12 cellular contexts compared by ENCODE assay signal in genomic region chr15:66751579-66751978, GRCh38. TPM values are rescaled to one million over a fixed set of nuclear protein-coding genes. Genes with fewer than 3 reads are reported as not detected.
DNase-seq lines count a peak whose midpoint lies in the region; ATAC-seq, FAIRE-seq and TF ChIP-seq lines count a peak whose summit lies in the region.
"Had no signal": no experiment of that assay in that cellular context is flagged by ENCODE, and none has a peak within 500 bp of the region (broad histone marks: within the 10 kb centered on the region; RNA-seq: fewer than 3 reads in every experiment).

No MANE protein-coding gene starts in this region.

- TF ChIP-seq POLR2A in GM12891 (IDR thresholded peaks at IDR 0.05; ENCODE audit: low read depth, low read length), result no peak

- H3K4me1 ChIP-seq in adipocyte (ENCODE audit: control insufficient read depth, insufficient read depth, low read length) (peaks cover 84% of the 10 kb centered on the region), osteoblast (ENCODE audit: insufficient read depth, low read length) (peaks cover 63% of the 10 kb centered on the region)

- H3K9ac ChIP-seq in adipocyte (ENCODE audit: low read length), result peak overlapping the region; percentile 16

- ATAC-seq in HG02678 (IDR thresholded peaks at IDR 0.05; ENCODE audit: unreplicated experiment), result no peak

- peaks cover 43% of the 10 kb centered on the region for H3K36me3 ChIP-seq in adipocyte (ENCODE audit: control insufficient read depth, insufficient read depth, low read length, severe bottlenecking)
- H3K36me3 ChIP-seq in osteoblast (ENCODE audit: insufficient read depth, low read length), result peaks cover 35% of the 10 kb centered on the region
- H3K36me3 ChIP-seq: esophagus squamous epithelium, uterus had no signal

- H3K4me2 ChIP-seq in osteoblast (ENCODE audit: insufficient read depth, low read length), result peak overlapping the region; percentile 23

- DNase-seq in NCI-H748 (lab: John Stamatoyannopoulos, UW; ENCODE audit: unreplicated experiment) (peak; percentile 15), NCI-H748 treated with DMSO at 0.1 percent for 48 hours (lab: John Stamatoyannopoulos, UW) (no peak), LoVo (ENCODE audit: low spot score) (peak; percentile 73), adipocyte (ENCODE audit: low read depth) (no peak), osteoblast (ENCODE audit: insufficient read length, low spot score, missing footprints) (no peak), GM12891 (ENCODE audit: insufficient read length, low spot score) (no peak)
- no peak for DNase-seq in stimulated activated CD4-positive, alpha-beta T cell treated with anti-CD3 and anti-CD28 coated beads, Interleukin-1b, Interleukin-23, amount 100 ng/mL, for 48 hours
- DNase-seq: activated naive CD4-positive, alpha-beta T cell; esophagus squamous epithelium; stimulated activated CD4-positive, alpha-beta T cell treated with anti-CD3 and anti-CD28 coated beads, Interleukin-2, amount 100 ng/mL, for 24 hours; uterus had no signal

- H3K4me3 ChIP-seq in adipocyte (ENCODE audit: low read length), result no peak overlapping the region
- H3K4me3 ChIP-seq in osteoblast (ENCODE audit: insufficient read depth, low read length), result no peak overlapping the region
- H3K4me3 ChIP-seq: esophagus squamous epithelium, uterus had no signal

- TF ChIP-seq CTCF in osteoblast (IDR thresholded peaks at IDR 0.05; ENCODE audit: extremely low read depth, low read depth, low read length), result no peak

- peaks cover 44% of the 10 kb centered on the region for H4K20me1 ChIP-seq in osteoblast (ENCODE audit: insufficient read depth, low read length)

- H3K27ac ChIP-seq in osteoblast (ENCODE audit: low read depth, low read length), result peak overlapping the region; percentile 39

- H3K27me3 ChIP-seq in adipocyte (replicated peaks; ENCODE audit: control insufficient read depth, insufficient read depth, low read length), result no peaks in the 10 kb centered on the region
- H3K27me3 ChIP-seq in osteoblast (ENCODE audit: insufficient read depth, low read length), result no peaks in the 10 kb centered on the region
- H3K27me3 ChIP-seq: uterus had no signal

- no peak overlapping the region for H2AFZ ChIP-seq in osteoblast (ENCODE audit: low read length)

- H3K9me3 ChIP-seq in adipocyte (ENCODE audit: control insufficient read depth, low read length) (peaks cover 4% of the 10 kb centered on the region), osteoblast (ENCODE audit: low read depth, low read length) (peaks cover 6% of the 10 kb centered on the region)

- no peak for FAIRE-seq in GM12891 (lab: Jason Lieb, UNC)

- peaks cover 94% of the 10 kb centered on the region for H3K79me2 ChIP-seq in osteoblast (ENCODE audit: insufficient read depth, low read length)

TF ChIP-seq in GM12891, 5 proteins besides CTCF, POLR2A, EP300 and RAD21:
- TF ChIP-seq TAF1 (IDR thresholded peaks at IDR 0.05; ENCODE audit: low read depth, low read length) (no peak), POU2F2 (IDR thresholded peaks at IDR 0.05; ENCODE audit: low read depth, low read length) (no peak), POLR2AphosphoS5 (IDR thresholded peaks at IDR 0.05; ENCODE audit: low read depth, low read length) (no peak), SPI1 (IDR thresholded peaks at IDR 0.05; ENCODE audit: low read depth, low read length) (no peak), PAX5 (IDR thresholded peaks at IDR 0.05; ENCODE audit: insufficient read depth, low read length, severe bottlenecking) (no peak)

RNA-seq across cellular contexts. Expression of gene SMAD6, which starts 49.5 kb away (rescaled TPM):
- total RNA-seq in osteoblast, result 28.9 and 31.8 TPM in 2 replicates
- polyA plus RNA-seq in GM12891 (2012; ENCODE audit: low read depth, missing spikeins), result not detected

Comparison
In these comparisons a context has a peak if more than half of its experiments do, and no peak if none do; other contexts are left out.
1. DNase-seq: peak in NCI-H748 (single experiment) and LoVo (single experiment); none in NCI-H748 treated with DMSO at 0.1 percent for 48 hours (single experiment), adipocyte (single experiment), osteoblast (single experiment), GM12891 (single experiment) and stimulated activated CD4-positive, alpha-beta T cell treated with anti-CD3 and anti-CD28 coated beads, Interleukin-1b, Interleukin-23, amount 100 ng/mL, for 48 hours (single experiment).